8 cellular contexts compared by ENCODE assay signal in genomic region chr19:1767464-1767933, GRCh38. TPM values are rescaled to one million over a fixed set of nuclear protein-coding genes. Genes with fewer than 3 reads are reported as not detected.
DNase-seq lines count a peak whose midpoint lies in the region; ATAC-seq and TF ChIP-seq lines count a peak whose summit lies in the region.

No MANE protein-coding gene starts in this region.

- peaks cover 26 to 33% (median 29%) of the 10 kb centered on the region in 11 experiments for H3K9me3 ChIP-seq in BLaER1 treated with 17β-estradiol and CSF1 and Interleukin-3, amounts not matched to agents 10 nM and 100 nM (replicated peaks in 1 of 11)
- H3K9me3 ChIP-seq in endodermal cell (ENCODE audit: control insufficient read depth, low read length) (peaks cover 15% of the 10 kb centered on the region), neuronal stem cell (replicated peaks in 1 of 2; ENCODE audit: control insufficient read depth in 2 of 2, insufficient read depth in 1 of 2, low read depth in 1 of 2, low read length in 2 of 2) (peaks cover 15 to 16% of the 10 kb centered on the region in 2 donors), uterus (peaks cover 0 to 8% of the 10 kb centered on the region in 2 donors)

- peak overlapping the region; percentile 54 to 89 (median 82) for H3K4me2 ChIP-seq in BLaER1 treated with 17β-estradiol and CSF1 and Interleukin-3, amounts not matched to agents 10 nM and 100 nM
- no peak overlapping the region for H3K4me2 ChIP-seq in neuronal stem cell (ENCODE audit: insufficient read depth, low read length, poor library complexity, severe bottlenecking)

- intact Hi-C loops in uterus (cut with DNase I; ENCODE audit: low total_unique reads): loop anchor here (10.0 kb wide), 2 partner anchors 57 to 223 kb away; no protein-coding TSS in a partner anchor

- ATAC-seq in GM19351 (IDR thresholded peaks at IDR 0.05; ENCODE audit: unreplicated experiment): no peak
- no peak for ATAC-seq in GM19395 (IDR thresholded peaks at IDR 0.05; ENCODE audit: unreplicated experiment)

- H4K91ac ChIP-seq in neuronal stem cell (ENCODE audit: low read depth, low read length, poor library complexity): no peak overlapping the region

- H3K79me1 ChIP-seq in neuronal stem cell (ENCODE audit: low read depth, low read length): peaks cover 3% of the 10 kb centered on the region

- H4K8ac ChIP-seq in neuronal stem cell (ENCODE audit: low read depth, low read length): no peak overlapping the region

- WGBS in endodermal cell (ENCODE audit: insufficient coverage in 1 of 2, insufficient read length in 1 of 2), 2 experiments: 0 to 8% methylated on average over 6 to 21 of the region's 21 CpGs
- no CpG with 5 or more reads among the region's 21 CpGs for WGBS in neuronal stem cell (ENCODE audit: extremely low coverage in 2 of 2, insufficient read length in 2 of 2, insufficient replicate concordance in 1 of 2), 2 donors

- no peaks in the 10 kb centered on the region for H3K36me3 ChIP-seq in BLaER1 treated with 17β-estradiol and CSF1 and Interleukin-3, amounts not matched to agents 10 nM and 100 nM
- H3K36me3 ChIP-seq in endodermal cell (ENCODE audit: control insufficient read depth, insufficient read depth, low read length): no peaks in the 10 kb centered on the region
- no peaks in the 10 kb centered on the region for H3K36me3 ChIP-seq in neuronal stem cell (replicated peaks in 1 of 2; ENCODE audit: control insufficient read depth in 2 of 2, insufficient read depth in 2 of 2, low read length in 2 of 2)
- H3K36me3 ChIP-seq in uterus: no peaks in the 10 kb centered on the region

- TF ChIP-seq CTCF in endodermal cell (conservative IDR thresholded peaks at IDR 0.05) (peak; percentile 93), uterus (IDR thresholded peaks at IDR 0.05) (peak; percentile 83 to 91 (median 83))

- H3K36me3 Mint-ChIP-seq in activated CD4-positive, alpha-beta memory T cell treated with anti-CD3 and anti-CD28 coated beads, Interleukin-2, amount 10 ng/mL, durations not matched to agents 7 days and 5 days (ENCODE audit: low read depth): no peaks in the 10 kb centered on the region
- no peaks in the 10 kb centered on the region for H3K36me3 Mint-ChIP-seq in endodermal cell (ENCODE audit: low read depth)

- no peak overlapping the region for H2BK120ac ChIP-seq in neuronal stem cell (ENCODE audit: low read depth, low read length)

- peak overlapping the region; percentile 81 for H2AK5ac ChIP-seq in neuronal stem cell (ENCODE audit: low read depth, low read length)

- CTCF ChIA-PET in activated CD4-positive, alpha-beta memory T cell treated with anti-CD3 and anti-CD28 coated beads, Interleukin-2, amount 10 ng/mL, durations not matched to agents 7 days and 5 days (lab: Charles Lee): interaction anchor here (1.0 to 2.9 kb wide), 5 partner anchors 15 to 221 kb away, joined by 3 to 15 read pairs (median 5); no protein-coding TSS in a partner anchor

- DNase-seq in HuH-7 (ENCODE audit: low spot score) (peak; percentile 89), endodermal cell (peak; percentile 89), neuronal stem cell (ENCODE audit: low spot score) (peak; percentile 61), uterus (peak in 1 of 2 donors; percentile 39)
- DNase-seq in activated CD4-positive, alpha-beta memory T cell treated with anti-CD3 and anti-CD28 coated beads, Interleukin-2, amount 10 ng/mL, durations not matched to agents 7 days and 5 days: peak; percentile 59

- H2BK12ac ChIP-seq in neuronal stem cell (ENCODE audit: low read length): no peak overlapping the region

- peaks cover 4 to 37% (median 30%) of the 10 kb centered on the region in 10 experiments; a peak in 18 of 20 replicates for H3K4me1 ChIP-seq in BLaER1 treated with 17β-estradiol and CSF1 and Interleukin-3, amounts not matched to agents 10 nM and 100 nM
- H3K4me1 ChIP-seq in endodermal cell (ENCODE audit: control insufficient read depth, insufficient read depth, low read length) (no peaks in the 10 kb centered on the region), neuronal stem cell (ENCODE audit: control insufficient read depth in 2 of 2, insufficient read depth in 1 of 2, low read depth in 1 of 2, low read length in 2 of 2) (peaks cover 3 to 6% of the 10 kb centered on the region in 2 donors), uterus (no peaks in the 10 kb centered on the region)

- H3K9ac ChIP-seq in BLaER1 treated with 17β-estradiol and CSF1 and Interleukin-3, amounts not matched to agents 10 nM and 100 nM: peak overlapping the region in 1 of 11 experiments; percentile 21; a peak in 1 of 22 replicates
- H3K9ac ChIP-seq in endodermal cell (ENCODE audit: extremely low read depth, low read length, poor library complexity, severe bottlenecking) (no peak overlapping the region), neuronal stem cell (ENCODE audit: low read depth, low read length, poor library complexity) (no peak overlapping the region)

- H3K4ac ChIP-seq in neuronal stem cell (ENCODE audit: low read length): no peak overlapping the region

- POLR2A ChIA-PET in activated CD4-positive, alpha-beta memory T cell treated with anti-CD3 and anti-CD28 coated beads, Interleukin-2, amount 10 ng/mL, durations not matched to agents 7 days and 5 days (lab: Charles Lee): no interaction called here

- H3K9me3 Mint-ChIP-seq in activated CD4-positive, alpha-beta memory T cell treated with anti-CD3 and anti-CD28 coated beads, Interleukin-2, amount 10 ng/mL, durations not matched to agents 7 days and 5 days: peaks cover 9% of the 10 kb centered on the region
- H3K9me3 Mint-ChIP-seq in endodermal cell: peaks cover 11% of the 10 kb centered on the region

- H3K14ac ChIP-seq in neuronal stem cell (ENCODE audit: low read length): no peak overlapping the region

- no peak overlapping the region for H2BK15ac ChIP-seq in neuronal stem cell (ENCODE audit: low read length)

- H3K4me3 Mint-ChIP-seq in activated CD4-positive, alpha-beta memory T cell treated with anti-CD3 and anti-CD28 coated beads, Interleukin-2, amount 10 ng/mL, durations not matched to agents 7 days and 5 days: no peak overlapping the region
- no peak overlapping the region for H3K4me3 Mint-ChIP-seq in endodermal cell

- no peaks in the 10 kb centered on the region for H3K4me1 Mint-ChIP-seq in activated CD4-positive, alpha-beta memory T cell treated with anti-CD3 and anti-CD28 coated beads, Interleukin-2, amount 10 ng/mL, durations not matched to agents 7 days and 5 days
- H3K4me1 Mint-ChIP-seq in endodermal cell: no peaks in the 10 kb centered on the region

- H3K27me3 ChIP-seq in BLaER1 treated with 17β-estradiol and CSF1 and Interleukin-3, amounts not matched to agents 10 nM and 100 nM: peaks cover 92 to 100% (median 98%) of the 10 kb centered on the region in 11 experiments
- peaks cover 98% of the 10 kb centered on the region for H3K27me3 ChIP-seq in endodermal cell (ENCODE audit: control insufficient read depth, insufficient read depth, low read length, poor library complexity, severe bottlenecking)
- H3K27me3 ChIP-seq in neuronal stem cell (ENCODE audit: control insufficient read depth in 3 of 3, insufficient read depth in 3 of 3, low read depth in 1 of 3, low read length in 3 of 3): peaks cover 35 to 72% (median 70%) of the 10 kb centered on the region in 3 experiments
- H3K27me3 ChIP-seq in uterus: peaks cover 10 to 64% of the 10 kb centered on the region in 2 donors

- peak overlapping the region; percentile 34 for H2AFZ ChIP-seq in neuronal stem cell (ENCODE audit: low read length)

- no peak overlapping the region for H3K27ac Mint-ChIP-seq in activated CD4-positive, alpha-beta memory T cell treated with anti-CD3 and anti-CD28 coated beads, Interleukin-2, amount 10 ng/mL, durations not matched to agents 7 days and 5 days
- no peak overlapping the region for H3K27ac Mint-ChIP-seq in endodermal cell

- peak overlapping the region; percentile 83 for H3K18ac ChIP-seq in neuronal stem cell (ENCODE audit: low read length)

- peaks cover 0 to 48% (median 22%) of the 10 kb centered on the region in 11 experiments; a peak in 17 of 22 replicates for H4K20me1 ChIP-seq in BLaER1 treated with 17β-estradiol and CSF1 and Interleukin-3, amounts not matched to agents 10 nM and 100 nM

- H3K23ac ChIP-seq in neuronal stem cell (ENCODE audit: low read depth, low read length, poor library complexity): peak overlapping the region; percentile 94

- H2BK5ac ChIP-seq in neuronal stem cell (ENCODE audit: low read length): no peak overlapping the region

- H3K27ac ChIP-seq in BLaER1 treated with 17β-estradiol and CSF1 and Interleukin-3, amounts not matched to agents 10 nM and 100 nM: peak overlapping the region in 1 of 11 experiments; percentile 47; a peak in 1 of 22 replicates
- H3K27ac ChIP-seq in endodermal cell (ENCODE audit: low read depth, low read length) (no peak overlapping the region), neuronal stem cell (replicated peaks; ENCODE audit: low read length) (no peak overlapping the region), uterus (no peak overlapping the region)

- peaks cover 60% of the 10 kb centered on the region for H3K27me3 Mint-ChIP-seq in activated CD4-positive, alpha-beta memory T cell treated with anti-CD3 and anti-CD28 coated beads, Interleukin-2, amount 10 ng/mL, durations not matched to agents 7 days and 5 days
- peaks cover 91% of the 10 kb centered on the region for H3K27me3 Mint-ChIP-seq in endodermal cell (ENCODE audit: insufficient read depth)

- H3K4me3 ChIP-seq in BLaER1 treated with 17β-estradiol and CSF1 and Interleukin-3, amounts not matched to agents 10 nM and 100 nM: no peak overlapping the region
- H3K4me3 ChIP-seq in endodermal cell (ENCODE audit: low read length): no peak overlapping the region
- no peak overlapping the region for H3K4me3 ChIP-seq in neuronal stem cell (ENCODE audit: low read length in 2 of 2)
- no peak overlapping the region for H3K4me3 ChIP-seq in uterus

- no peak for TF ChIP-seq POLR2A in uterus (IDR thresholded peaks at IDR 0.05)

RNA-seq across cellular contexts. Expression of gene ONECUT3, which starts 14.2 kb away (rescaled TPM):
- not detected for total RNA-seq in activated CD4-positive, alpha-beta memory T cell treated with anti-CD3 and anti-CD28 coated beads, Interleukin-2, amount 10 ng/mL, durations not matched to agents 7 days and 5 days
- under 1 TPM in 1 of 2 donors, not detected in 1; 0.04 TPM for total RNA-seq in endodermal cell
- polyA plus RNA-seq in endodermal cell (2013, experiment 1 of 2): 0.32 TPM
- polyA plus RNA-seq in endodermal cell (2013, experiment 2 of 2): 0.29 TPM
- 0.03 TPM for polyA plus RNA-seq in neuronal stem cell (2013, experiment 1 of 2)
- 0.01 TPM for polyA plus RNA-seq in neuronal stem cell (2013, experiment 2 of 2)
- total RNA-seq in uterus: not detected

RNA-seq across cellular contexts. Expression of gene ATP8B3, which starts 44.6 kb away (rescaled TPM):
- total RNA-seq in activated CD4-positive, alpha-beta memory T cell treated with anti-CD3 and anti-CD28 coated beads, Interleukin-2, amount 10 ng/mL, durations not matched to agents 7 days and 5 days: 10 to 100 TPM; 22.5 to 23.3 TPM
- total RNA-seq in endodermal cell: 1 to 10 TPM; 2.3 to 3.4 TPM
- polyA plus RNA-seq in endodermal cell (2013, experiment 1 of 2): 3.7 TPM
- 3.3 TPM for polyA plus RNA-seq in endodermal cell (2013, experiment 2 of 2)
- 0.79 TPM for polyA plus RNA-seq in neuronal stem cell (2013, experiment 1 of 2)
- 0.80 TPM for polyA plus RNA-seq in neuronal stem cell (2013, experiment 2 of 2)
- 1 to 10 TPM in 3 of 4 donors, not detected in 1; 1.0 to 3.3 (median 1.7) TPM for total RNA-seq in uterus

Comparison
In these comparisons a context has a peak if more than half of its experiments do, and no peak if none do; other contexts are left out.
1. RNA of gene ATP8B3, which starts 44.6 kb away (total RNA-seq): 22.5 to 23.3 TPM in activated CD4-positive, alpha-beta memory T cell treated with anti-CD3 and anti-CD28 coated beads, Interleukin-2, amount 10 ng/mL, durations not matched to agents 7 days and 5 days; 2.3 to 3.4 TPM in endodermal cell and 1.0 to 3.3 TPM in uterus; every median in the first group is over 4 times any median in the second.